ENCODE assay signal across 8 cellular contexts in genomic region chr16:72832640-72833039, GRCh38.
A peak's percentile ranks its signal among the peaks of the same experiment; 100 is the strongest.
DNase-seq lines count a peak whose midpoint lies in the region; ATAC-seq and TF ChIP-seq lines count a peak whose summit lies in the region.

No MANE protein-coding gene starts in this region.

- H3K9me3 ChIP-seq in esophagus muscularis mucosa, result no peaks in the 10 kb centered on the region

- peak overlapping the region in 3 of 4 donors; percentile 33 to 53 (median 47) for H3K27ac ChIP-seq in esophagus muscularis mucosa (replicated peaks in 1 of 4)

- H3K4me3 Mint-ChIP-seq in nephron, result no peak overlapping the region

- peaks cover 4 to 28% (median 14%) of the 10 kb centered on the region in 4 donors for H3K4me1 ChIP-seq in esophagus muscularis mucosa

- peaks cover 32% of the 10 kb centered on the region for H3K4me1 Mint-ChIP-seq in nephron

- peak overlapping the region; percentile 37 to 59 (median 48) for H3K27ac Mint-ChIP-seq in nephron

- DNase-seq in 8988T (peak; percentile 73), GM12865 (ENCODE audit: low read depth) (peak; percentile 67), NCI-H774 (lab: John Stamatoyannopoulos, UW) (peak; percentile 24), activated T-cell treated with anti-CD3 and anti-CD28 coated beads for 1 hour (ENCODE audit: low read depth) (peak; percentile 53), esophagus muscularis mucosa (ENCODE audit: extremely low spot score) (peak; percentile 95)
- DNase-seq in stimulated activated naive CD4-positive, alpha-beta T cell (lab: John Stamatoyannopoulos, UW), result peak in 5 of 6 experiments; percentile 15 to 58 (median 43)

- no peak overlapping the region for H3K4me3 ChIP-seq in GM12865 (ENCODE audit: low read depth, low read length)
- no peak overlapping the region for H3K4me3 ChIP-seq in esophagus muscularis mucosa

- WGBS in esophagus muscularis mucosa, result 16% methylated on average over 6 of the region's 6 CpGs

- H3K27me3 Mint-ChIP-seq in nephron (ENCODE audit: low read depth), result peaks cover 4% of the 10 kb centered on the region

- peak; percentile 84 for ATAC-seq in HG03103 (IDR thresholded peaks at IDR 0.05; ENCODE audit: low read depth, unreplicated experiment)

- no peak for TF ChIP-seq EP300 in esophagus muscularis mucosa (IDR thresholded peaks at IDR 0.05)

- peaks cover 20% of the 10 kb centered on the region for H3K36me3 Mint-ChIP-seq in nephron (ENCODE audit: low read depth)

- TF ChIP-seq CTCF in GM12865 (IDR thresholded peaks at IDR 0.05; ENCODE audit: insufficient read depth, low read depth, low read length, missing control alignments), result peak; percentile 99
- peak in 2 of 3 experiments; percentile 90 to 98 for TF ChIP-seq CTCF in esophagus muscularis mucosa (IDR thresholded peaks at IDR 0.05)
- peak; percentile 96 to 97 (median 97) for TF ChIP-seq CTCF in nephron (IDR thresholded peaks at IDR 0.05; ENCODE audit: unreplicated experiment in 3 of 3)

- TF ChIP-seq POLR2A in esophagus muscularis mucosa (IDR thresholded peaks at IDR 0.05; ENCODE audit: low read depth), result no peak

- peaks cover 4 to 24% (median 10%) of the 10 kb centered on the region in 4 donors for H3K36me3 ChIP-seq in esophagus muscularis mucosa

- intact Hi-C loops in esophagus muscularis mucosa (cut with DNase I), result loop anchor here (5.0 kb wide), 2 partner anchors 240 to 345 kb away; no protein-coding TSS in a partner anchor

- H3K9me3 Mint-ChIP-seq in nephron, result no peaks in the 10 kb centered on the region

- no peaks in the 10 kb centered on the region for H3K27me3 ChIP-seq in esophagus muscularis mucosa

Comparison
In these comparisons a context has a peak if more than half of its experiments do, and no peak if none do; other contexts are left out.
1. DNase-seq: peak in every context shown above with its lines; median percentile 95 in esophagus muscularis mucosa; 73 in 8988T; 67 in GM12865; 53 in activated T-cell treated with anti-CD3 and anti-CD28 coated beads for 1 hour; 43 in stimulated activated naive CD4-positive, alpha-beta T cell; 24 in NCI-H774.